7 cellular contexts compared by ENCODE assay signal in the genomic region with DNA sequence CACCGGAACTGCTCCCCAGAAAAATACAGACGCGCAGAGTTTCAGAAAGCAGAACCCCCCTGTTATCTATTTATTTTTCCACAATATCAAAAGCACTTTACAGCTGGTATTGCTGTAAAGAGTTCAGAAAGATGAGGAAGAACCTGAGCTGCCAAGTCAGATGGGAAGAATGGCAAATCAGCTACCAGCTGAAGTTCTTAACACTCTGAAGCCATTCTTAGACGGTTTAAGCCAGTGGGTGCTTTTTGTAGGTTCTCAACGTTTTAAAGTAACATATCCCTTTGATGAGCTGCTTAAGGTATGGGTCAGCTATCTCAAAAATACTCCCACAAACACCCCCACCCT. TPM values are rescaled to one million over a fixed set of nuclear protein-coding genes. Genes with fewer than 3 reads are reported as not detected.
DNase-seq lines count a peak whose midpoint lies in the region; ATAC-seq and TF ChIP-seq lines count a peak whose summit lies in the region.

No MANE protein-coding gene starts in this region.

- peak overlapping the region; percentile 84 to 95 (median 91) for H3K27ac Mint-ChIP-seq in naive thymus-derived CD4-positive, alpha-beta T cell

- peaks cover 22 to 48% (median 37%) of the 10 kb centered on the region in 7 donors for H3K4me1 Mint-ChIP-seq in naive thymus-derived CD4-positive, alpha-beta T cell

- H3K4me3 Mint-ChIP-seq in naive thymus-derived CD4-positive, alpha-beta T cell = peak overlapping the region; percentile 76 to 95 (median 86)

- intact Hi-C loops in naive thymus-derived CD4-positive, alpha-beta T cell (cut with micrococcal nuclease) = loop anchor here (5.0 to 10.0 kb wide), 3 partner anchors 118 to 207 kb away; a partner anchor contains a TSS

- no peaks in the 10 kb centered on the region for H3K9me3 Mint-ChIP-seq in naive thymus-derived CD4-positive, alpha-beta T cell

- H3K9me3 ChIP-seq in naive thymus-derived CD4-positive, alpha-beta T cell (ENCODE audit: control insufficient read depth in 2 of 3, low read length in 3 of 3) = no peaks in the 10 kb centered on the region

- ATAC-seq in naive thymus-derived CD4-positive, alpha-beta T cell = no peak

- POLR2A ChIA-PET in naive thymus-derived CD4-positive, alpha-beta T cell (lab: Charles Lee) = interaction anchor here (1.0 to 4.0 kb wide), 6 partner anchors 8 to 117 kb away, joined by 3 to 25 read pairs (median 5); a partner anchor contains a TSS

- H3K36me3 ChIP-seq in naive thymus-derived CD4-positive, alpha-beta T cell (ENCODE audit: control insufficient read depth in 2 of 3, insufficient read depth in 3 of 3, low read length in 3 of 3) = no peaks in the 10 kb centered on the region

- TF ChIP-seq CTCF in GM12875 (IDR thresholded peaks at IDR 0.05; ENCODE audit: borderline replicate concordance, insufficient read depth, low read depth, low read length) (no peak), choroid plexus epithelial cell (conservative IDR thresholded peaks at IDR 0.05; ENCODE audit: low read depth, low read length) (no peak)

- CTCF ChIA-PET in naive thymus-derived CD4-positive, alpha-beta T cell (lab: Charles Lee) = interaction anchor here (0.7 kb wide), 1 partner anchor 102 kb away, joined by 3 read pairs; no protein-coding TSS in a partner anchor

- no peaks in the 10 kb centered on the region for H3K27me3 ChIP-seq in naive thymus-derived CD4-positive, alpha-beta T cell (ENCODE audit: control insufficient read depth in 2 of 2, insufficient read depth in 2 of 2, low read length in 2 of 2)

- H3K36me3 Mint-ChIP-seq in naive thymus-derived CD4-positive, alpha-beta T cell = peaks cover 0 to 14% (median 11%) of the 10 kb centered on the region in 5 donors

- DNase-seq in NCI-H510A (lab: John Stamatoyannopoulos, UW) (peak; percentile 75), choroid plexus epithelial cell (ENCODE audit: low read depth) (peak; percentile 58), NCI-H526 treated with DMSO at 0.1 percent for 48 hours (lab: John Stamatoyannopoulos, UW) (no peak), NCI-H1417 (lab: John Stamatoyannopoulos, UW) (no peak)
- DNase-seq in naive thymus-derived CD4-positive, alpha-beta T cell = no peak
- no peak for DNase-seq in activated effector memory CD4-positive, alpha-beta T cell treated with Interleukin-2 at 50 U/mL for 16 hours

- peaks cover 8 to 26% of the 10 kb centered on the region in 2 donors for H3K4me1 ChIP-seq in naive thymus-derived CD4-positive, alpha-beta T cell (ENCODE audit: control insufficient read depth in 2 of 2, insufficient read depth in 2 of 2, low read length in 2 of 2)

- H3K27me3 Mint-ChIP-seq in naive thymus-derived CD4-positive, alpha-beta T cell = peaks cover 0 to 7% (median 0%) of the 10 kb centered on the region in 5 donors

- H3K4me3 ChIP-seq in GM12875 (ENCODE audit: low read depth, low read length) (peak overlapping the region; percentile 73), choroid plexus epithelial cell (ENCODE audit: low read depth, low read length) (peak overlapping the region; percentile 71)
- peak overlapping the region; percentile 82 for H3K4me3 ChIP-seq in naive thymus-derived CD4-positive, alpha-beta T cell (ENCODE audit: low read length)

- H3K27ac ChIP-seq in naive thymus-derived CD4-positive, alpha-beta T cell (ENCODE audit: low read depth, low read length) = peak overlapping the region; percentile 99

RNA-seq across cellular contexts. Expression of a gene that starts 0.7 kb away (rescaled TPM):
- total RNA-seq in naive thymus-derived CD4-positive, alpha-beta T cell = 10 to 100 TPM; 63.7 to 74.7 (median 70.2) TPM
- polyA plus RNA-seq in naive thymus-derived CD4-positive, alpha-beta T cell = 100 to 1,000 TPM in 1 of 2 donors, 10 to 100 TPM in 1; 87.3 to 103 TPM

RNA-seq across cellular contexts. Expression of a gene that starts 35.8 kb away (rescaled TPM):
- 100 to 1,000 TPM in 4 of 5 experiments, 10 to 100 TPM in 1; 95.1 to 128 (median 115) TPM for total RNA-seq in naive thymus-derived CD4-positive, alpha-beta T cell
- polyA plus RNA-seq in naive thymus-derived CD4-positive, alpha-beta T cell = 100 to 1,000 TPM; 615 to 715 TPM

RNA-seq across cellular contexts. Expression of a gene that starts 48.7 kb away (rescaled TPM):
- not detected for total RNA-seq in naive thymus-derived CD4-positive, alpha-beta T cell
- polyA plus RNA-seq in naive thymus-derived CD4-positive, alpha-beta T cell = not detected

Comparison
In these comparisons a context has a peak if more than half of its experiments do, and no peak if none do; other contexts are left out.
1. DNase-seq: peak in NCI-H510A (single experiment) and choroid plexus epithelial cell (single experiment); none in naive thymus-derived CD4-positive, alpha-beta T cell (0 of 9), NCI-H526 treated with DMSO at 0.1 percent for 48 hours (single experiment), NCI-H1417 (0 of 3) and activated effector memory CD4-positive, alpha-beta T cell treated with Interleukin-2 at 50 U/mL for 16 hours (single experiment).
2. Peak in every context shown above with its lines, with median percentiles within 50 percentile points of each other: H3K4me3 ChIP-seq.